In genomic region chr9:33288828-33289483, GRCh38 we compare ENCODE assay signal across 8 cellular contexts. TPM values are rescaled to one million over a fixed set of nuclear protein-coding genes. Genes with fewer than 3 reads are reported as not detected.
DNase-seq lines count a peak whose midpoint lies in the region; ATAC-seq, FAIRE-seq and TF ChIP-seq lines count a peak whose summit lies in the region.

No MANE protein-coding gene starts in this region.

- TF ChIP-seq CTCF in HL-60 (IDR thresholded peaks at IDR 0.05; ENCODE audit: insufficient read depth, low read length) (no peak), keratinocyte (optimal IDR thresholded peaks at IDR 0.05 in 1 of 3, IDR thresholded peaks at IDR 0.05 in 1 of 3, conservative IDR thresholded peaks at IDR 0.05 in 1 of 3; ENCODE audit: extremely low read depth in 1 of 3, insufficient read depth in 2 of 3, low read length in 3 of 3) (no peak)

- H3K27me3 ChIP-seq in HL-60 (ENCODE audit: insufficient read depth, poor library complexity, severe bottlenecking) (no peaks in the 10 kb centered on the region), keratinocyte (ENCODE audit: control insufficient read depth, extremely low read depth, insufficient read depth, low read length) (no peaks in the 10 kb centered on the region)

- no peaks in the 10 kb centered on the region for H3K9me1 ChIP-seq in keratinocyte (ENCODE audit: control insufficient read depth, extremely low read depth, insufficient read depth, low read length)

- FAIRE-seq in keratinocyte (lab: Jason Lieb, UNC), result no peak

- dilution Hi-C loops in keratinocyte (cut with MboI; ENCODE audit: extremely low pct_ligation_motif_present, low sequenced_read_pairs), result no loop called here

- no peaks in the 10 kb centered on the region for H3K9me3 ChIP-seq in keratinocyte (ENCODE audit: control insufficient read depth, low read depth, low read length)

- H3K9ac ChIP-seq in keratinocyte (ENCODE audit: control insufficient read depth, extremely low read depth, insufficient read depth, low read length), result peak overlapping the region; percentile 100

- H3K36me3 ChIP-seq in keratinocyte (ENCODE audit: control insufficient read depth in 2 of 2, extremely low read depth in 1 of 2, insufficient read depth in 2 of 2, low read length in 2 of 2), result peaks cover 5 to 7% of the 10 kb centered on the region in 2 experiments

- peaks cover 27% of the 10 kb centered on the region for H3K79me2 ChIP-seq in keratinocyte (ENCODE audit: control insufficient read depth, insufficient read depth, low read length)

- H3K4me3 ChIP-seq in HL-60 (replicated peaks; ENCODE audit: insufficient read depth, low read length), result no peak overlapping the region
- H3K4me3 ChIP-seq in keratinocyte (ENCODE audit: control insufficient read depth in 2 of 3, extremely low read depth in 1 of 3, insufficient read depth in 2 of 3, low read depth in 1 of 3, low read length in 3 of 3), result no peak overlapping the region

- no peaks in the 10 kb centered on the region for H3K4me1 ChIP-seq in keratinocyte (ENCODE audit: control insufficient read depth, extremely low read depth, insufficient read depth, low read length)

- DNase-seq in HL-60 (ENCODE audit: low read depth in 1 of 2, low spot score in 1 of 2) (no peak), keratinocyte (ENCODE audit: low read depth, low spot score) (no peak), DMS79 treated with DMSO at 0.1 percent for 48 hours (lab: John Stamatoyannopoulos, UW) (no peak), NCI-H1694 treated with DMSO at 0.1 percent for 48 hours (lab: John Stamatoyannopoulos, UW) (no peak), cerebellar nuclear complex (lab: John Stamatoyannopoulos, UW) (no peak)
- DNase-seq in activated CD8-positive, alpha-beta memory T cell treated with anti-CD3 and anti-CD28 coated beads, Interleukin-2, amount 50 U/mL, for 48 hours, result peak; percentile 61
- peak; percentile 16 for DNase-seq in stimulated activated naive CD8-positive, alpha-beta T cell treated with anti-CD3 and anti-CD28 coated beads, Interleukin-15, Interleukin-2, amounts not matched to agents 100 U/mL and 50 U/mL, for 24 hours
- no peak for DNase-seq in stimulated activated CD4-positive, alpha-beta T cell treated with anti-CD3 and anti-CD28 coated beads, Interleukin-15, amount 100 ng/mL, for 24 hours

- H2AFZ ChIP-seq in keratinocyte (ENCODE audit: control insufficient read depth, low read length), result no peak overlapping the region

- H4K20me1 ChIP-seq in keratinocyte (ENCODE audit: control insufficient read depth, extremely low read depth, insufficient read depth, low read length), result no peaks in the 10 kb centered on the region

- no peak overlapping the region for H3K4me2 ChIP-seq in keratinocyte (ENCODE audit: control insufficient read depth, extremely low read depth, insufficient read depth, low read depth, low read length)

- H3K27ac ChIP-seq in HL-60 (replicated peaks) (peak overlapping the region; percentile 95), keratinocyte (ENCODE audit: control insufficient read depth, insufficient read depth, low read length) (peak overlapping the region; percentile 100)

- ATAC-seq in stimulated activated naive CD8-positive, alpha-beta T cell treated with anti-CD3 and anti-CD28 coated beads, Interleukin-15, Interleukin-2, amounts not matched to agents 100 U/mL and 50 U/mL, for 24 hours, result no peak

RNA-seq across cellular contexts. Expression of gene NFX1, which starts 1.4 kb away (rescaled TPM):
- 24.2 to 28.8 TPM (median 28.1 TPM) in 3 replicates for polyA plus RNA-seq in keratinocyte
- polyA plus RNA-seq in keratinocyte (2011; ENCODE audit: low read depth), result 25.5 TPM
- polyA plus RNA-seq in keratinocyte (2011; cell fraction: cytosol; rRNA removed), result 18.2 and 24.3 TPM in 2 replicates
- polyA plus RNA-seq in keratinocyte (2011; cell fraction: nucleus; rRNA removed), result 47.5 and 49.6 TPM in 2 replicates
- 20.0 and 25.9 TPM in 2 replicates for polyA plus RNA-seq in keratinocyte (2012; ENCODE audit: low replicate concordance)
- 39.4 to 62.6 TPM (median 56.1 TPM) in 3 replicates for polyA minus RNA-seq in keratinocyte
- 24.0 TPM for polyA minus RNA-seq in keratinocyte (2011; cell fraction: cytosol; rRNA and poly(A)+ RNA removed)
- 25.9 and 48.3 TPM in 2 replicates for polyA minus RNA-seq in keratinocyte (2011; cell fraction: nucleus; rRNA and poly(A)+ RNA removed)

RNA-seq across cellular contexts. Expression of gene CHMP5, which starts 24.1 kb away (rescaled TPM):
- 80.0 to 132 TPM (median 82.7 TPM) in 3 replicates for polyA plus RNA-seq in keratinocyte
- polyA plus RNA-seq in keratinocyte (2011; ENCODE audit: low read depth), result 154 TPM
- 93.3 and 137 TPM in 2 replicates for polyA plus RNA-seq in keratinocyte (2011; cell fraction: cytosol; rRNA removed)
- polyA plus RNA-seq in keratinocyte (2011; cell fraction: nucleus; rRNA removed), result 59.9 and 92.7 TPM in 2 replicates
- 72.5 and 125 TPM in 2 replicates for polyA plus RNA-seq in keratinocyte (2012; ENCODE audit: low replicate concordance)
- polyA minus RNA-seq in keratinocyte, result 2.2 to 32.5 TPM (median 14.6 TPM) in 3 replicates
- 29.4 TPM for polyA minus RNA-seq in keratinocyte (2011; cell fraction: cytosol; rRNA and poly(A)+ RNA removed)
- 10.1 and 21.1 TPM in 2 replicates for polyA minus RNA-seq in keratinocyte (2011; cell fraction: nucleus; rRNA and poly(A)+ RNA removed)

RNA-seq across cellular contexts. Expression of gene BAG1, which starts 24.4 kb away (rescaled TPM):
- polyA plus RNA-seq in keratinocyte, result 22.4 to 30.1 TPM (median 25.1 TPM) in 3 replicates
- 60.0 TPM for polyA plus RNA-seq in keratinocyte (2011; ENCODE audit: low read depth)
- polyA plus RNA-seq in keratinocyte (2011; cell fraction: cytosol; rRNA removed), result 25.8 and 35.4 TPM in 2 replicates
- 32.7 and 39.1 TPM in 2 replicates for polyA plus RNA-seq in keratinocyte (2011; cell fraction: nucleus; rRNA removed)
- 22.1 and 64.9 TPM in 2 replicates for polyA plus RNA-seq in keratinocyte (2012; ENCODE audit: low replicate concordance)
- polyA minus RNA-seq in keratinocyte, result 3.9 to 22.9 TPM (median 17.7 TPM) in 3 replicates
- polyA minus RNA-seq in keratinocyte (2011; cell fraction: cytosol; rRNA and poly(A)+ RNA removed), result 16.9 TPM
- 67.5 and 70.0 TPM in 2 replicates for polyA minus RNA-seq in keratinocyte (2011; cell fraction: nucleus; rRNA and poly(A)+ RNA removed)

RNA-seq across cellular contexts. Expression of gene SPINK4, which starts 49.0 kb away (rescaled TPM):
- polyA plus RNA-seq in keratinocyte, result 0.85 TPM in 1 of 3 replicates, not detected in the others
- not detected for polyA plus RNA-seq in keratinocyte (2011; ENCODE audit: low read depth)
- not detected in 2 replicates for polyA plus RNA-seq in keratinocyte (2011; cell fraction: cytosol; rRNA removed)
- not detected in 2 replicates for polyA plus RNA-seq in keratinocyte (2011; cell fraction: nucleus; rRNA removed)
- polyA plus RNA-seq in keratinocyte (2012; ENCODE audit: low replicate concordance), result 3.1 TPM in 1 of 2 replicates, not detected in the other
- polyA minus RNA-seq in keratinocyte, result not detected in 3 replicates
- polyA minus RNA-seq in keratinocyte (2011; cell fraction: cytosol; rRNA and poly(A)+ RNA removed), result 26.5 TPM
- 3.7 and 5.7 TPM in 2 replicates for polyA minus RNA-seq in keratinocyte (2011; cell fraction: nucleus; rRNA and poly(A)+ RNA removed)

Comparison
In these comparisons a context has a peak if more than half of its experiments do, and no peak if none do; other contexts are left out.
1. DNase-seq: peak in activated CD8-positive, alpha-beta memory T cell treated with anti-CD3 and anti-CD28 coated beads, Interleukin-2, amount 50 U/mL, for 48 hours (single experiment) and stimulated activated naive CD8-positive, alpha-beta T cell treated with anti-CD3 and anti-CD28 coated beads, Interleukin-15, Interleukin-2, amounts not matched to agents 100 U/mL and 50 U/mL, for 24 hours (single experiment); none in HL-60 (0 of 2), keratinocyte (single experiment), DMS79 treated with DMSO at 0.1 percent for 48 hours (single experiment), NCI-H1694 treated with DMSO at 0.1 percent for 48 hours (single experiment), stimulated activated CD4-positive, alpha-beta T cell treated with anti-CD3 and anti-CD28 coated beads, Interleukin-15, amount 100 ng/mL, for 24 hours (single experiment) and cerebellar nuclear complex (0 of 2).